22 cellular contexts compared by ENCODE assay signal in genomic region chr3:78856164-78856563, GRCh38.
DNase-seq lines count a peak whose midpoint lies in the region; ATAC-seq, FAIRE-seq and TF ChIP-seq lines count a peak whose summit lies in the region.
"Had no signal": no experiment of that assay in that cellular context is flagged by ENCODE, and none has a peak within 500 bp of the region (broad histone marks: within the 10 kb centered on the region; RNA-seq: fewer than 3 reads in every experiment).

No MANE protein-coding gene starts in this region.

- H3K27me3 ChIP-seq in ACC112 (ENCODE audit: insufficient read depth, low read length) (no peaks in the 10 kb centered on the region), adipocyte (replicated peaks; ENCODE audit: control insufficient read depth, insufficient read depth, low read length) (no peaks in the 10 kb centered on the region), mesenchymal stem cell (ENCODE audit: control insufficient read depth in 1 of 2, insufficient read depth in 1 of 2, low read length in 2 of 2) (no peaks in the 10 kb centered on the region), skeletal muscle satellite cell (ENCODE audit: control insufficient read depth, insufficient read depth, low read length) (no peaks in the 10 kb centered on the region), small intestine (ENCODE audit: control insufficient read depth in 2 of 2, insufficient read depth in 2 of 2, low read length in 2 of 2) (no peaks in the 10 kb centered on the region), aorta (ENCODE audit: control insufficient read depth in 1 of 2, insufficient read depth in 2 of 2, low read length in 1 of 2) (no peaks in the 10 kb centered on the region), body of pancreas (no peaks in the 10 kb centered on the region)
- H3K27me3 ChIP-seq: BLaER1 had no signal

- H3K23ac ChIP-seq in mesenchymal stem cell (ENCODE audit: low read length in 2 of 2): no peak overlapping the region

- H3K9me3 ChIP-seq in adipocyte (ENCODE audit: control insufficient read depth, low read length) (no peaks in the 10 kb centered on the region), mesenchymal stem cell (ENCODE audit: control insufficient read depth, low read length) (no peaks in the 10 kb centered on the region), skeletal muscle satellite cell (replicated peaks; ENCODE audit: low read length) (no peaks in the 10 kb centered on the region), small intestine (ENCODE audit: control insufficient read depth, low read depth) (no peaks in the 10 kb centered on the region), aorta (ENCODE audit: control insufficient read depth, low read length) (no peaks in the 10 kb centered on the region), body of pancreas (no peaks in the 10 kb centered on the region)
- H3K9me3 ChIP-seq: BLaER1 had no signal

- H2BK15ac ChIP-seq in mesenchymal stem cell (ENCODE audit: low read depth, poor library complexity, severe bottlenecking): no peak overlapping the region

- H4K91ac ChIP-seq in mesenchymal stem cell (ENCODE audit: low read length): no peak overlapping the region

- peaks cover 8% of the 10 kb centered on the region for H3K79me2 ChIP-seq in ACC112 (ENCODE audit: control insufficient read depth, insufficient read depth, low read length, unreplicated experiment)

- H2BK5ac ChIP-seq in mesenchymal stem cell (ENCODE audit: low read depth, low read length, poor library complexity, severe bottlenecking): no peak overlapping the region

- no peak for FAIRE-seq in small intestine (lab: Jason Lieb, UNC)
- FAIRE-seq: GM12891, GM19239, HepG2 had no signal

- WGBS in mesenchymal stem cell: no CpG with 5 or more reads among the region's 2 CpGs
- WGBS in small intestine, 3 donors: 77 to 83% (median 79%) methylated on average over 2 of the region's 2 CpGs
- WGBS in aorta, 2 donors: 76 to 83% methylated on average over 2 of the region's 2 CpGs
- 82 to 83% methylated on average over 2 of the region's 2 CpGs for whole genome bisulfite sequencing in body of pancreas, 2 donors

- no peak overlapping the region for H2AK5ac ChIP-seq in mesenchymal stem cell (ENCODE audit: low read length, severe bottlenecking)

- H3K36me3 ChIP-seq in ACC112 (ENCODE audit: insufficient read depth, low read length): no peaks in the 10 kb centered on the region
- no peaks in the 10 kb centered on the region for H3K36me3 ChIP-seq in adipocyte (ENCODE audit: control insufficient read depth, insufficient read depth, low read length, severe bottlenecking)
- no peaks in the 10 kb centered on the region for H3K36me3 ChIP-seq in mesenchymal stem cell (ENCODE audit: control insufficient read depth in 1 of 2, insufficient read depth in 2 of 2, low read depth in 1 of 2, low read length in 2 of 2)
- H3K36me3 ChIP-seq in skeletal muscle satellite cell (ENCODE audit: insufficient read depth, low read length): no peaks in the 10 kb centered on the region
- no peaks in the 10 kb centered on the region for H3K36me3 ChIP-seq in small intestine (ENCODE audit: control insufficient read depth in 2 of 2, insufficient read depth in 2 of 2, low read length in 2 of 2)
- no peaks in the 10 kb centered on the region for H3K36me3 ChIP-seq in aorta (ENCODE audit: control insufficient read depth in 1 of 2, insufficient read depth in 2 of 2, low read length in 1 of 2)
- H3K36me3 ChIP-seq in body of pancreas (replicated peaks in 1 of 2; ENCODE audit: insufficient read depth in 1 of 2, low read depth in 2 of 2): no peaks in the 10 kb centered on the region

- H3K18ac ChIP-seq in mesenchymal stem cell (ENCODE audit: low read depth in 1 of 2, low read length in 2 of 2): no peak overlapping the region

- ATAC-seq in aorta (ENCODE audit: low FRiP score) (no peak), body of pancreas (no peak)
- ATAC-seq: HepG2 had no signal

- H2BK120ac ChIP-seq in mesenchymal stem cell (ENCODE audit: low read depth, low read length): no peak overlapping the region

- peak overlapping the region; percentile 72 for H2AFZ ChIP-seq in ACC112 (ENCODE audit: low read length, unreplicated experiment)
- H2AFZ ChIP-seq in mesenchymal stem cell (ENCODE audit: low read depth, low read length): no peak overlapping the region

- DNase-seq in adipocyte (ENCODE audit: low read depth): no peak
- DNase-seq in mesenchymal stem cell: no peak
- DNase-seq in small intestine: no peak
- no peak for DNase-seq in aorta
- no peak for DNase-seq in body of pancreas
- no peak for DNase-seq in COLO668 (lab: John Stamatoyannopoulos, UW; ENCODE audit: unreplicated experiment)
- DNase-seq: Calu3; CD4-positive, alpha-beta memory T cell; DMS53; HFFc6; KBM-7; NCI-H1105 treated with DMSO at 0.1 percent for 48 hours; NCI-H1694 treated with DMSO at 0.1 percent for 48 hours; NCI-H510A; NCI-H82; SHP77 had no signal

- no peak overlapping the region for H4K8ac ChIP-seq in mesenchymal stem cell (ENCODE audit: low read length)

- no peak overlapping the region for H2BK12ac ChIP-seq in mesenchymal stem cell (ENCODE audit: low read length in 2 of 2)

- TF ChIP-seq CTCF in body of pancreas (IDR thresholded peaks at IDR 0.05): no peak

- peaks cover 22% of the 10 kb centered on the region for H3K4me1 ChIP-seq in ACC112 (ENCODE audit: control insufficient read depth, insufficient read depth, low read length, unreplicated experiment)
- no peaks in the 10 kb centered on the region for H3K4me1 ChIP-seq in adipocyte (ENCODE audit: control insufficient read depth, insufficient read depth, low read length)
- peaks cover 1% of the 10 kb centered on the region for H3K4me1 ChIP-seq in mesenchymal stem cell (ENCODE audit: control insufficient read depth, insufficient read depth, low read depth, low read length)
- peaks cover 20% of the 10 kb centered on the region for H3K4me1 ChIP-seq in skeletal muscle satellite cell (ENCODE audit: control insufficient read depth, insufficient read depth, low read length)
- no peaks in the 10 kb centered on the region for H3K4me1 ChIP-seq in small intestine (ENCODE audit: control insufficient read depth in 2 of 2, insufficient read depth in 1 of 2, low read depth in 1 of 2, low read length in 1 of 2)
- no peaks in the 10 kb centered on the region for H3K4me1 ChIP-seq in aorta (ENCODE audit: control insufficient read depth in 1 of 2, insufficient read depth in 2 of 2, low read length in 2 of 2)
- H3K4me1 ChIP-seq in body of pancreas: no peaks in the 10 kb centered on the region

- H3K27ac ChIP-seq in ACC112 (ENCODE audit: low read depth, low read length) (peak overlapping the region; percentile 43), mesenchymal stem cell (ENCODE audit: low read length, poor library complexity, severe bottlenecking) (no peak overlapping the region), small intestine (ENCODE audit: low read depth in 1 of 2, low read length in 1 of 2) (no peak overlapping the region), aorta (ENCODE audit: low read depth in 1 of 2, low read length in 2 of 2) (no peak overlapping the region), body of pancreas (no peak overlapping the region)
- H3K27ac ChIP-seq: BLaER1 had no signal

- H3K4me3 ChIP-seq in ACC112 (ENCODE audit: low read depth, low read length) (peak overlapping the region; percentile 73), adipocyte (ENCODE audit: low read length) (peak overlapping the region; percentile 74), mesenchymal stem cell (ENCODE audit: insufficient read depth in 1 of 2, low read depth in 1 of 2, low read length in 2 of 2) (peak overlapping the region in 1 of 2 experiments; percentile 29), skeletal muscle satellite cell (ENCODE audit: low read length) (no peak overlapping the region), small intestine (ENCODE audit: low read depth in 1 of 2, low read length in 2 of 2) (no peak overlapping the region), aorta (ENCODE audit: low read length in 2 of 2) (no peak overlapping the region), body of pancreas (no peak overlapping the region)
- H3K4me3 ChIP-seq: BLaER1 had no signal

- H3K9ac ChIP-seq in adipocyte (ENCODE audit: low read length) (peak overlapping the region; percentile 69), mesenchymal stem cell (ENCODE audit: low read length) (peak overlapping the region; percentile 84), skeletal muscle satellite cell (ENCODE audit: low read depth, low read length) (peak overlapping the region; percentile 75)
- H3K9ac ChIP-seq: BLaER1 had no signal

- H3K4me2 ChIP-seq in mesenchymal stem cell (ENCODE audit: low read length, poor library complexity, severe bottlenecking) (no peak overlapping the region), skeletal muscle satellite cell (ENCODE audit: low read length) (peak overlapping the region; percentile 82)
- H3K4me2 ChIP-seq: BLaER1 had no signal

- H3K4ac ChIP-seq in mesenchymal stem cell (ENCODE audit: low read depth in 1 of 2, low read length in 2 of 2): no peak overlapping the region

- intact Hi-C loops in aorta (cut with DNase I) (no loop called here), body of pancreas (cut with DNase I) (no loop called here)

- TF ChIP-seq POLR2A in body of pancreas (IDR thresholded peaks at IDR 0.05): no peak

- H3K14ac ChIP-seq in mesenchymal stem cell (ENCODE audit: low read length in 2 of 2): no peak overlapping the region

- H3K79me1 ChIP-seq in mesenchymal stem cell (replicated peaks; ENCODE audit: low read length, poor library complexity, severe bottlenecking): peaks cover 10% of the 10 kb centered on the region

Comparison
In these comparisons a context has a peak if more than half of its experiments do, and no peak if none do; other contexts are left out.
1. H3K4me3 ChIP-seq: peak in ACC112 (single experiment) and adipocyte (single experiment); none in skeletal muscle satellite cell (single experiment), small intestine (0 of 2), aorta (0 of 2) and body of pancreas (0 of 2).
2. Peak in every context shown above with its lines, with median percentiles within 50 percentile points of each other: H3K9ac ChIP-seq.